Comparison of ENCODE assay signal across 18 cellular contexts in genomic region chr9:113997610-113998009, GRCh38.
"Had no signal": no experiment of that assay in that cellular context is flagged by ENCODE, and none has a peak within 500 bp of the region (broad histone marks: within the 10 kb centered on the region; RNA-seq: fewer than 3 reads in every experiment).

No MANE protein-coding gene starts in this region.

- H3K9me3 ChIP-seq: SJCRH30, tibial nerve had no signal

- H3K27me3 Mint-ChIP-seq: activated naive CD8-positive, alpha-beta T cell; naive B cell had no signal

- H3K27me3 ChIP-seq: SJCRH30, tibial nerve had no signal

- H3K27ac ChIP-seq: SJCRH30, tibial nerve had no signal

- H3K4me1 ChIP-seq: SJCRH30 had no signal

- H3K36me3 Mint-ChIP-seq: activated naive CD8-positive, alpha-beta T cell; naive B cell had no signal

- H3K27ac Mint-ChIP-seq: activated CD8-positive, alpha-beta T cell treated with anti-CD3 and anti-CD28 coated beads, Interleukin-2, amount 10 ng/mL, durations not matched to agents 7 days and 5 days; activated naive CD8-positive, alpha-beta T cell; naive B cell; T-helper 2 cell treated with Interferon-gamma antibody and Interleukin-4, amounts not matched to agents 5 μg/mL and 100 μg/mL, for 36 hours had no signal

- H3K4me3 ChIP-seq: lung, SJCRH30, tibial nerve had no signal

- H3K9me3 Mint-ChIP-seq: naive B cell; stimulated activated naive CD8-positive, alpha-beta T cell treated with anti-CD3 and anti-CD28 coated beads, Interleukin-15, amount 100 ng/mL, for 72 hours; T-helper 2 cell treated with Interferon-gamma antibody and Interleukin-4, amounts not matched to agents 5 μg/mL and 100 μg/mL, for 36 hours had no signal

- DNase-seq: activated CD8-positive, alpha-beta T cell treated with anti-CD3 and anti-CD28 coated beads, Interleukin-2, amount 10 ng/mL, durations not matched to agents 7 days and 5 days; activated gamma-delta T cell; amygdala; dermis blood vessel endothelial cell; erythroblast; kidney glomerular epithelial cell; naive B cell; nucleus accumbens; SJCRH30; stimulated activated CD4-positive, alpha-beta T cell treated with anti-CD3 and anti-CD28 coated beads, Interleukin-15, amount 100 ng/mL, for 24 hours; stimulated activated CD4-positive, alpha-beta T cell treated with anti-CD3 and anti-CD28 coated beads, Interleukin-4, amount 100 ng/mL, for 24 hours; stimulated activated naive CD8-positive, alpha-beta T cell treated with anti-CD3 and anti-CD28 coated beads, Interleukin-15, amount 100 ng/mL, for 72 hours; SW 1271 had no signal

- H3K4me3 Mint-ChIP-seq: activated CD8-positive, alpha-beta T cell treated with anti-CD3 and anti-CD28 coated beads, Interleukin-2, amount 10 ng/mL, durations not matched to agents 7 days and 5 days; activated naive CD8-positive, alpha-beta T cell; brain; naive B cell; stimulated activated naive CD8-positive, alpha-beta T cell treated with anti-CD3 and anti-CD28 coated beads, Interleukin-15, amount 100 ng/mL, for 72 hours; T-helper 2 cell treated with Interferon-gamma antibody and Interleukin-4, amounts not matched to agents 5 μg/mL and 100 μg/mL, for 36 hours had no signal
